25 cellular contexts compared by ENCODE assay signal in the genomic region with DNA sequence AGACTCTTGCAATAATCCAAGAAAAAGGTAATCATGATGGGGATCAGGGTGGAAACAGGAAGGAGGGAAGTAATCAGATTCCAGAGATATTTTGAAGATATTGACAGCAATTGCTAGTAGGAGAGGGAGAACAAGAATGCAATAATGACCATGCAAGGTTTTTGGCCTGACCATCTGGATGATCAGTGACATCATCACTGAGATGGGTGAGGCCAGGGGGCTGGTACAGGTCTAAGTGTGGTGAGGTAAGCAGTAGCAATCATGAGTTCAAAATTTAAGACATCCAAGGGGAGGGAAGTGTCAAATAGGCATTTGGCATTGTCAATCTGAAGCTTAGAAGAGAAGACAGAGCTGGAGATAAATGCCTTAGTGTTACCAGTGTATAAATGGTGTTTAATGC.
"Had no signal": no experiment of that assay in that cellular context is flagged by ENCODE, and none has a peak within 500 bp of the region (broad histone marks: within the 10 kb centered on the region; RNA-seq: fewer than 3 reads in every experiment).

No MANE protein-coding gene starts in this region.

- DNase-seq: colonic mucosa; cortex of kidney; effector CD8-positive, alpha-beta T cell; effector memory CD8-positive, alpha-beta T cell; endodermal cell; erythroblast; esophagus squamous epithelium; foreskin fibroblast; foreskin melanocyte; gastrocnemius medialis; glutamatergic neuron; heart right ventricle; hippocampal formation; kidney; kidney glomerular epithelial cell; left lung; left ventricle myocardium superior; lower lobe of right lung; mesenchymal stem cell; midbrain had no signal

- H3K4me3 Mint-ChIP-seq: dendritic cell treated with granulocyte-macrophage colony-stimulating factor and Interleukin-4, amounts not matched to agents 40 ng/mL and 50 ng/mL, for 4 days; effector memory CD8-positive, alpha-beta T cell; endodermal cell had no signal

- H3K27ac Mint-ChIP-seq: dendritic cell treated with granulocyte-macrophage colony-stimulating factor and Interleukin-4, amounts not matched to agents 40 ng/mL and 50 ng/mL, for 4 days; effector memory CD8-positive, alpha-beta T cell; endodermal cell had no signal

- H3K4me3 ChIP-seq: colonic mucosa, esophagus squamous epithelium, gastrocnemius medialis, heart right ventricle, left lung, lower lobe of right lung had no signal

- H3K9me3 ChIP-seq: colonic mucosa, esophagus squamous epithelium, gastrocnemius medialis, heart right ventricle, left lung, lower lobe of right lung had no signal

- H3K27ac ChIP-seq: colonic mucosa, epithelial cell of prostate, esophagus squamous epithelium, gastrocnemius medialis, heart right ventricle, left lung, lower lobe of right lung had no signal

- H3K4me1 Mint-ChIP-seq: endodermal cell had no signal

- ATAC-seq: effector memory CD8-positive, alpha-beta T cell; esophagus mucosa; gastrocnemius medialis; heart right ventricle; left lung; left ventricle myocardium superior; lower lobe of right lung had no signal

- H3K4me1 ChIP-seq: gastrocnemius medialis, lower lobe of right lung had no signal

- FAIRE-seq: endometrium, islet of Langerhans, kidney had no signal

- H3K36me3 ChIP-seq: colonic mucosa, esophagus squamous epithelium, gastrocnemius medialis, heart right ventricle, left lung, lower lobe of right lung had no signal

- H3K9me3 Mint-ChIP-seq: dendritic cell treated with granulocyte-macrophage colony-stimulating factor and Interleukin-4, amounts not matched to agents 40 ng/mL and 50 ng/mL, for 4 days; effector memory CD8-positive, alpha-beta T cell; endodermal cell had no signal

- H3K27me3 ChIP-seq: colonic mucosa, gastrocnemius medialis, left lung had no signal
